Comparison of ENCODE assay signal across 23 cellular contexts in genomic region chr1:39590546-39590945, GRCh38. TPM values are rescaled to one million over a fixed set of nuclear protein-coding genes. Genes with fewer than 3 reads are reported as not detected.
DNase-seq lines count a peak whose midpoint lies in the region; ATAC-seq and TF ChIP-seq lines count a peak whose summit lies in the region.
"Had no signal": no experiment of that assay in that cellular context is flagged by ENCODE, and none has a peak within 500 bp of the region (broad histone marks: within the 10 kb centered on the region; RNA-seq: fewer than 3 reads in every experiment).

No MANE protein-coding gene starts in this region.

- H3K27me3 ChIP-seq in GM23248 (replicated peaks; ENCODE audit: insufficient read depth) (peaks cover 14% of the 10 kb centered on the region), PC-9 (ENCODE audit: insufficient read depth, low read depth) (no peaks in the 10 kb centered on the region)
- H3K27me3 ChIP-seq: adrenal gland, tibial artery had no signal

- BruUV-seq in PC-9 (replicated peaks; lab: Mats Ljungman, UMichigan) = no TSS peak

- H3K9me3 ChIP-seq in GM23248 (ENCODE audit: low read depth) (no peaks in the 10 kb centered on the region), PC-9 (ENCODE audit: insufficient read depth, low read depth) (no peaks in the 10 kb centered on the region)
- H3K9me3 ChIP-seq: adrenal gland, tibial artery had no signal

- in situ Hi-C loops in GM23248 (cut with MboI) = no loop called here

- no peak for TF ChIP-seq CTCF in PC-9 (conservative IDR thresholded peaks at IDR 0.05)
- TF ChIP-seq CTCF in epithelial cell of esophagus (IDR thresholded peaks at IDR 0.05; ENCODE audit: insufficient read depth, low read depth, low read length, missing control alignments) = no peak

- no peaks in the 10 kb centered on the region for H3K9me2 ChIP-seq in GM23248 (ENCODE audit: insufficient read depth)
- H3K9me2 ChIP-seq in PC-9 (ENCODE audit: insufficient read depth) = no peaks in the 10 kb centered on the region

- ATAC-seq in HG02759 (IDR thresholded peaks at IDR 0.05; ENCODE audit: unreplicated experiment) = no peak
- ATAC-seq: activated CD8-positive, alpha-beta T cell treated with anti-CD3 and anti-CD28 coated beads for 36 hours; PC-3; stimulated activated naive CD8-positive, alpha-beta T cell treated with anti-CD3 and anti-CD28 coated beads, Interleukin-15, Interleukin-2, amounts not matched to agents 100 U/mL and 50 U/mL, for 24 hours had no signal

- WGBS in GM23248 (ENCODE audit: low coverage in 1 of 2, low lambda C conversion rate in 2 of 2, missing lambda C conversion rate in 2 of 2), 2 experiments = 70 to 80% methylated on average over 7 of the region's 7 CpGs

- H4K20me1 ChIP-seq in GM23248 (ENCODE audit: insufficient read depth) (no peaks in the 10 kb centered on the region), PC-9 (ENCODE audit: insufficient read depth) (no peaks in the 10 kb centered on the region)

- CTCF ChIA-PET in PC-9 (lab: Charles Lee) = interaction anchor here (0.6 to 3.1 kb wide), 3 partner anchors 10 to 65 kb away, joined by 3 to 14 read pairs (median 5); no protein-coding TSS in a partner anchor

- POLR2A ChIA-PET in PC-9 (lab: Charles Lee; ENCODE audit: unreplicated experiment) = interaction anchor here (0.6 to 0.7 kb wide), 2 partner anchors 57 to 291 kb away, joined by 3 to 5 read pairs; no protein-coding TSS in a partner anchor

- intact Hi-C loops in PC-9 (cut with micrococcal nuclease; ENCODE audit: unreplicated experiment) = loop anchor here (10.0 kb wide), 1 partner anchor 304 kb away; no protein-coding TSS in a partner anchor

- H3K4me2 ChIP-seq in GM23248 (ENCODE audit: unreplicated experiment) (no peak overlapping the region), PC-9 (peak overlapping the region; percentile 33; the same call in 1 of the 2 replicates)

- no peak overlapping the region for H3K9ac ChIP-seq in GM23248

- no peak overlapping the region for H2AFZ ChIP-seq in GM23248
- H2AFZ ChIP-seq in PC-9 = no peak overlapping the region

- H3K27ac ChIP-seq in GM23248 (no peak overlapping the region), PC-9 (no peak overlapping the region)
- H3K27ac ChIP-seq: adrenal gland, epithelial cell of prostate, tibial artery had no signal

- H3F3A ChIP-seq in GM23248 (ENCODE audit: insufficient read depth) (no peaks in the 10 kb centered on the region), PC-9 (ENCODE audit: insufficient read depth, low read depth) (peaks cover 10% of the 10 kb centered on the region; the same call in 1 of the 2 replicates)

- DNase-seq in GM23248 (peak; percentile 71), PC-9 (peak; percentile 25 to 71), epithelial cell of esophagus (ENCODE audit: low read depth) (peak; percentile 56), renal cortical epithelial cell (ENCODE audit: low read depth) (peak; percentile 47)
- DNase-seq in activated naive CD4-positive, alpha-beta T cell treated with Interleukin-2 at 50 U/mL for 16 hours = no peak
- no peak for DNase-seq in activated CD8-positive, alpha-beta memory T cell treated with anti-CD3 and anti-CD28 coated beads for 24 hours
- DNase-seq: activated CD4-positive, CD25-positive, alpha-beta regulatory T cell treated with anti-CD3 and anti-CD28 coated beads, Interleukin-2, amount 50 U/mL, for 72 hours; activated CD8-positive, alpha-beta T cell treated with anti-CD3 and anti-CD28 coated beads for 36 hours; activated gamma-delta T cell treated with Interleukin-2 at 50 U/mL for 16 hours; adrenal gland; caudate nucleus; DMS53; NCI-H1048; NCI-H187 treated with DMSO at 0.1 percent for 48 hours; NCI-H446; PC-3; retina; SHP77 treated with DMSO at 0.1 percent for 48 hours; stimulated activated CD4-positive, alpha-beta T cell treated with anti-CD3 and anti-CD28 coated beads, Interleukin-4, amount 100 ng/mL, for 4 hours; stimulated activated naive CD8-positive, alpha-beta T cell treated with anti-CD3 and anti-CD28 coated beads, Interleukin-15, Interleukin-2, amounts not matched to agents 100 U/mL and 50 U/mL, for 24 hours; tibial artery had no signal

- H3K4me3 ChIP-seq in GM23248 (no peak overlapping the region), PC-9 (no peak overlapping the region), epithelial cell of esophagus (ENCODE audit: low read length) (no peak overlapping the region)
- H3K4me3 ChIP-seq: adrenal gland, tibial artery had no signal

- H3K79me2 ChIP-seq in GM23248 (ENCODE audit: insufficient read depth) (no peaks in the 10 kb centered on the region), PC-9 (ENCODE audit: low read depth) (no peaks in the 10 kb centered on the region)

- no peaks in the 10 kb centered on the region for H3K4me1 ChIP-seq in GM23248 (ENCODE audit: insufficient read depth)
- H3K4me1 ChIP-seq in PC-9 (replicated peaks; ENCODE audit: insufficient read depth) = peaks cover 32% of the 10 kb centered on the region
- H3K4me1 ChIP-seq: adrenal gland, tibial artery had no signal

- H3K36me3 ChIP-seq in GM23248 (ENCODE audit: low read depth) (no peaks in the 10 kb centered on the region), PC-9 (ENCODE audit: low read depth) (no peaks in the 10 kb centered on the region)
- H3K36me3 ChIP-seq: adrenal gland, tibial artery had no signal

RNA-seq across cellular contexts. Expression of gene PABPC4, which starts 14.0 kb away (rescaled TPM):
- total RNA-seq in GM23248 (2014; rRNA removed; shearing (Covaris generic)) = 102 and 117 TPM in 2 replicates
- 92.9 and 94.8 TPM in 2 replicates for polyA plus RNA-seq in GM23248 (2016; fragmentation: Nextera tagmentation; extraction: Ambion mirVana)
- total RNA-seq in PC-9 (2021) = 500 and 561 TPM in 2 replicates
- 131 and 248 TPM in 2 replicates for total RNA-seq in renal cortical epithelial cell

RNA-seq across cellular contexts. Expression of gene HEYL, which starts 48.9 kb away (rescaled TPM):
- total RNA-seq in GM23248 (2014; rRNA removed; shearing (Covaris generic)) = not detected in 2 replicates
- polyA plus RNA-seq in GM23248 (2016; fragmentation: Nextera tagmentation; extraction: Ambion mirVana) = not detected in 2 replicates
- 0.17 and 0.35 TPM in 2 replicates for total RNA-seq in PC-9 (2021)
- 0.10 TPM in 1 of 2 replicates, not detected in the other for total RNA-seq in renal cortical epithelial cell
- total RNA-seq: PC-3 had no signal

Comparison
In these comparisons a context has a peak if more than half of its experiments do, and no peak if none do; other contexts are left out.
1. DNase-seq: peak in GM23248 (single experiment), PC-9 (2 of 2), epithelial cell of esophagus (single experiment) and renal cortical epithelial cell (single experiment); none in activated naive CD4-positive, alpha-beta T cell treated with Interleukin-2 at 50 U/mL for 16 hours (single experiment) and activated CD8-positive, alpha-beta memory T cell treated with anti-CD3 and anti-CD28 coated beads for 24 hours (single experiment).